ENCODE assay signal across 10 cellular contexts in genomic region chr7:131546126-131546525, GRCh38. TPM values are rescaled to one million over a fixed set of nuclear protein-coding genes. Genes with fewer than 3 reads are reported as not detected.
A peak's percentile ranks its signal among the peaks of the same experiment; 100 is the strongest.
DNase-seq lines count a peak whose midpoint lies in the region; ATAC-seq and TF ChIP-seq lines count a peak whose summit lies in the region.
"Had no signal": no experiment of that assay in that cellular context is flagged by ENCODE, and none has a peak within 500 bp of the region (broad histone marks: within the 10 kb centered on the region; RNA-seq: fewer than 3 reads in every experiment).

No MANE protein-coding gene starts in this region.

- CTCF ChIA-PET in HEK293 (lab: Yijun Ruan, JAX) = interaction anchor here (0.6 to 5.7 kb wide), 28 partner anchors 8 to 836 kb away, joined by 3 to 54 read pairs (median 4); partner anchors contain the start of gene PODXL

- H3K4me3 ChIP-seq in HEK293 (ENCODE audit: low read depth, low read length) = no peak overlapping the region
- H3K4me3 ChIP-seq: gastroesophageal sphincter had no signal

- H3K9me3 ChIP-seq in HEK293 (ENCODE audit: control insufficient read depth, insufficient read depth, low read depth, low read length) = no peaks in the 10 kb centered on the region
- H3K9me3 ChIP-seq: gastroesophageal sphincter had no signal

- H3K4me1 ChIP-seq in HEK293 (ENCODE audit: control insufficient read depth, insufficient read depth, low read length) = no peaks in the 10 kb centered on the region

- ATAC-seq in GM18511 (IDR thresholded peaks at IDR 0.05; ENCODE audit: unreplicated experiment) (no peak), GM18858 (IDR thresholded peaks at IDR 0.05; ENCODE audit: unreplicated experiment) (no peak), HG03175 (IDR thresholded peaks at IDR 0.05; ENCODE audit: unreplicated experiment) (no peak)
- ATAC-seq: gastroesophageal sphincter had no signal

- H3K27ac ChIP-seq in HEK293 (ENCODE audit: extremely low read depth, low read depth, low read length) = no peak overlapping the region
- H3K27ac ChIP-seq: C4-2B had no signal

- no peaks in the 10 kb centered on the region for H3K36me3 ChIP-seq in HEK293 (ENCODE audit: control insufficient read depth in 2 of 2, insufficient read depth in 1 of 2, low read length in 2 of 2)
- H3K36me3 ChIP-seq: gastroesophageal sphincter had no signal

- POLR2A ChIA-PET in HEK293 (lab: Yijun Ruan, JAX) = interaction anchor here (0.5 to 1.0 kb wide), 2 partner anchors 11 to 19 kb away, joined by 3 read pairs; no protein-coding TSS in a partner anchor

- TF ChIP-seq CTCF in HEK293 (tag by site-specific recombination; IDR thresholded peaks at IDR 0.05) = no peak

- DNase-seq in A172 (ENCODE audit: low spot score) (peak; percentile 75), amniotic epithelial cell (ENCODE audit: low read depth) (peak; percentile 46), left kidney (ENCODE audit: low read depth, low spot score) (peak; percentile 67)
- DNase-seq in activated effector memory CD4-positive, alpha-beta T cell treated with anti-CD3 and anti-CD28 coated beads, Interleukin-2, amount 50 U/mL, for 16 hours = no peak

TF ChIP-seq in HEK293, 187 proteins besides CTCF, POLR2A, EP300 and RAD21:
- TF ChIP-seq KLF10 (tag by site-specific recombination; IDR thresholded peaks at IDR 0.05) (0 out of 2 replicates have a peak, but pooled peaks have one; percentile 24), KLF7 (tag by site-specific recombination; IDR thresholded peaks at IDR 0.05; ENCODE audit: borderline replicate concordance) (no peak), KLF9 (tag by site-specific recombination; IDR thresholded peaks at IDR 0.05; ENCODE audit: low read depth) (peak; percentile 79)

RNA-seq across cellular contexts. Expression of gene PODXL, which starts 10.3 kb away (rescaled TPM):
- total RNA-seq in A172 (2014; rRNA removed; shearing (Covaris generic)) = 446 and 531 TPM in 2 replicates
